In genomic region chr9:78927099-78927940, GRCh38 we compare ENCODE assay signal across 23 cellular contexts.
"Had no signal": no experiment of that assay in that cellular context is flagged by ENCODE, and none has a peak within 500 bp of the region (broad histone marks: within the 10 kb centered on the region; RNA-seq: fewer than 3 reads in every experiment).

No MANE protein-coding gene starts in this region.

- H3K9ac ChIP-seq: parathyroid adenoma had no signal

- H3K9me3 ChIP-seq: esophagus muscularis mucosa, gastroesophageal sphincter, neutrophil, tibial artery had no signal

- H3K4me1 ChIP-seq: esophagus muscularis mucosa, gastroesophageal sphincter, parathyroid adenoma, tibial artery had no signal

- H3K4me3 ChIP-seq: coronary artery, esophagus muscularis mucosa, gastroesophageal sphincter, tibial artery had no signal

- H3K27me3 ChIP-seq: esophagus muscularis mucosa, gastroesophageal sphincter, neutrophil, tibial artery had no signal

- ATAC-seq: activated CD8-positive, alpha-beta memory T cell treated with anti-CD3 and anti-CD28 coated beads, Interleukin-2, amount 10 ng/mL, durations not matched to agents 7 days and 5 days; activated CD8-positive, alpha-beta T cell treated with anti-CD3 and anti-CD28 coated beads for 36 hours; gastroesophageal sphincter; sciatic nerve; stimulated activated effector memory CD8-positive, alpha-beta T cell treated with anti-CD3 and anti-CD28 coated beads, Interleukin-12 subunit alpha, Interleukin-12 subunit beta, amount 100 ng/mL, for 72 hours; stimulated activated naive CD8-positive, alpha-beta T cell treated with anti-CD3 and anti-CD28 coated beads, Interleukin-15, amount 100 ng/mL, for 72 hours had no signal

- H2AFZ ChIP-seq: parathyroid adenoma had no signal

- H3K27ac ChIP-seq: coronary artery, esophagus muscularis mucosa, gastroesophageal sphincter, neutrophil, parathyroid adenoma, tibial artery, WERI-Rb-1 had no signal

- H3K36me3 ChIP-seq: esophagus muscularis mucosa, gastroesophageal sphincter, neutrophil, tibial artery, WERI-Rb-1 had no signal

- H3K79me2 ChIP-seq: parathyroid adenoma had no signal

- DNase-seq: activated CD4-positive, alpha-beta T cell treated with anti-CD3 and anti-CD28 coated beads, Interleukin-2, amount 10 ng/mL, durations not matched to agents 7 days and 5 days; activated CD4-positive, CD25-positive, alpha-beta regulatory T cell treated with anti-CD3 and anti-CD28 coated beads, Interleukin-2, amount 50 U/mL, for 72 hours; activated CD8-positive, alpha-beta memory T cell treated with anti-CD3 and anti-CD28 coated beads, Interleukin-2, amount 10 ng/mL, durations not matched to agents 7 days and 5 days; activated CD8-positive, alpha-beta T cell treated with anti-CD3 and anti-CD28 coated beads for 36 hours; activated effector memory CD4-positive, alpha-beta T cell treated with anti-CD3 and anti-CD28 coated beads, Interleukin-2, amount 50 U/mL, for 16 hours; activated naive CD4-positive, alpha-beta T cell treated with anti-CD3 and anti-CD28 coated beads, Interleukin-2, amount 10 ng/mL, durations not matched to agents 7 days and 5 days; activated T-cell treated with anti-CD3 and anti-CD28 coated beads for 4 hours; amygdala; cerebellar nuclear complex; head of caudate nucleus; hypothalamus; small intestine; stimulated activated CD4-positive, alpha-beta T cell treated with anti-CD3 and anti-CD28 coated beads, Interleukin-2, amount 100 ng/mL, for 24 hours; stimulated activated naive CD8-positive, alpha-beta T cell treated with anti-CD3 and anti-CD28 coated beads, Interleukin-15, amount 100 ng/mL, for 72 hours; tibial artery; WERI-Rb-1 had no signal
